Comparison of ENCODE assay signal across 16 cellular contexts in genomic region chr20:19864130-19864529, GRCh38.
DNase-seq lines count a peak whose midpoint lies in the region; TF ChIP-seq lines count a peak whose summit lies in the region.
"Had no signal": no experiment of that assay in that cellular context is flagged by ENCODE, and none has a peak within 500 bp of the region (broad histone marks: within the 10 kb centered on the region; RNA-seq: fewer than 3 reads in every experiment).

No MANE protein-coding gene starts in this region.

- H3K27me3 ChIP-seq in BLaER1 = no peaks in the 10 kb centered on the region

- peaks cover 23% of the 10 kb centered on the region for H3K4me1 ChIP-seq in BLaER1

- H4K20me1 ChIP-seq in BLaER1 = no peaks in the 10 kb centered on the region

- H3K36me3 ChIP-seq in BLaER1 = no peaks in the 10 kb centered on the region

- peak overlapping the region; percentile 28 for H3K27ac Mint-ChIP-seq in osteocyte (ENCODE audit: unreplicated experiment)
- H3K27ac Mint-ChIP-seq: H9 had no signal

- no peak overlapping the region for H3K4me3 Mint-ChIP-seq in osteocyte (ENCODE audit: unreplicated experiment)
- H3K4me3 Mint-ChIP-seq: H9 had no signal

- no peaks in the 10 kb centered on the region for H3K9me3 Mint-ChIP-seq in osteocyte (ENCODE audit: unreplicated experiment)

- peak; percentile 71 for DNase-seq in LHCN-M2 (ENCODE audit: low read depth)
- DNase-seq in fibroblast of gingiva (ENCODE audit: low read depth) = peak; percentile 83
- no peak for DNase-seq in osteocyte (ENCODE audit: extremely low spot score, unreplicated experiment)
- no peak for DNase-seq in globus pallidus (ENCODE audit: low spot score)
- no peak for DNase-seq in DMS 273 treated with DMSO at 0.1 percent for 48 hours (lab: John Stamatoyannopoulos, UW)
- DNase-seq in NCI-H187 (lab: John Stamatoyannopoulos, UW) = no peak
- no peak for DNase-seq in COR-L47 (lab: John Stamatoyannopoulos, UW)
- DNase-seq: C1 segment of cervical spinal cord, H9, MV-4-11, NCI-H2029 treated with DMSO at 0.1 percent for 48 hours, NCI-H510A, NCI-H82, SHP77 treated with DMSO at 0.1 percent for 48 hours, T-helper 1 cell had no signal

- 0 out of 2 replicates have a peak overlapping the region, but pooled peaks have one; percentile 19 for H3K9ac ChIP-seq in BLaER1

- H3K4me1 Mint-ChIP-seq in osteocyte (ENCODE audit: unreplicated experiment) = peaks cover 20% of the 10 kb centered on the region
- H3K4me1 Mint-ChIP-seq: H9 had no signal

- H3K4me2 ChIP-seq in BLaER1 = peak overlapping the region; percentile 22

- TF ChIP-seq CTCF in osteocyte (IDR thresholded peaks at IDR 0.05) = no peak

- no peak overlapping the region for H3K27ac ChIP-seq in BLaER1

- H3K36me3 Mint-ChIP-seq in osteocyte (ENCODE audit: unreplicated experiment) = peaks cover 12% of the 10 kb centered on the region

- H3K27me3 Mint-ChIP-seq in osteocyte (ENCODE audit: unreplicated experiment) = no peaks in the 10 kb centered on the region

- peaks cover 5% of the 10 kb centered on the region; the same call in 1 of the 2 replicates for H3K9me3 ChIP-seq in BLaER1

- no peak overlapping the region for H3K4me3 ChIP-seq in BLaER1

Comparison
In these comparisons a context has a peak if more than half of its experiments do, and no peak if none do; other contexts are left out.
1. DNase-seq: peak in LHCN-M2 (single experiment) and fibroblast of gingiva (single experiment); none in osteocyte (single experiment), globus pallidus (single experiment), DMS 273 treated with DMSO at 0.1 percent for 48 hours (single experiment), NCI-H187 (0 of 2) and COR-L47 (single experiment).